In genomic region chr12:112408621-112409020, GRCh38 we compare ENCODE assay signal across 1 cellular context.
TF ChIP-seq lines count a peak whose summit lies in the region.

No MANE protein-coding gene starts in this region.

TF ChIP-seq in HepG2, 621 proteins besides CTCF, POLR2A, EP300 and RAD21 (continued from another document):
- TF ChIP-seq MLLT10 (CRISPR knock-in tag; IDR thresholded peaks at IDR 0.05) (no peak), REL (CRISPR knock-in tag; conservative IDR thresholded peaks at IDR 0.05) (0 out of 2 replicates have a peak, but pooled peaks have one; percentile 7), SOX13 (IDR thresholded peaks at IDR 0.05) (no peak), SOX13 (CRISPR knock-in tag; conservative IDR thresholded peaks at IDR 0.05 in 1 of 2, IDR thresholded peaks at IDR 0.05 in 1 of 2) (no peak), ZFP82 (CRISPR knock-in tag; IDR thresholded peaks at IDR 0.05; ENCODE audit: borderline replicate concordance) (0 out of 2 replicates have a peak, but pooled peaks have one; percentile 6), CSRNP1 (CRISPR knock-in tag; IDR thresholded peaks at IDR 0.05) (0 out of 2 replicates have a peak, but pooled peaks have one; percentile 10), FOXO4 (CRISPR knock-in tag; conservative IDR thresholded peaks at IDR 0.05) (0 out of 2 replicates have a peak, but pooled peaks have one; percentile 37), EZH2 (conservative IDR thresholded peaks at IDR 0.05; ENCODE audit: low read depth, low read length) (no peak)
- TF ChIP-seq, protein P1, sequence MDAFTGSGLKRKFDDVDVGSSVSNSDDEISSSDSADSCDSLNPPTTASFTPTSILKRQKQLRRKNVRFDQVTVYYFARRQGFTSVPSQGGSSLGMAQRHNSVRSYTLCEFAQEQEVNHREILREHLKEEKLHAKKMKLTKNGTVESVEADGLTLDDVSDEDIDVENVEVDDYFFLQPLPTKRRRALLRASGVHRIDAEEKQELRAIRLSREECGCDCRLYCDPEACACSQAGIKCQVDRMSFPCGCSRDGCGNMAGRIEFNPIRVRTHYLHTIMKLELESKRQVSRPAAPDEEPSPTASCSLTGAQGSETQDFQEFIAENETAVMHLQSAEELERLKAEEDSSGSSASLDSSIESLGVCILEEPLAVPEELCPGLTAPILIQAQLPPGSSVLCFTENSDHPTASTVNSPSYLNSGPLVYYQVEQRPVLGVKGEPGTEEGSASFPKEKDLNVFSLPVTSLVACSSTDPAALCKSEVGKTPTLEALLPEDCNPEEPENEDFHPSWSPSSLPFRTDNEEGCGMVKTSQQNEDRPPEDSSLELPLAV (CRISPR knock-in tag; conservative IDR thresholded peaks at IDR 0.05; ENCODE audit: low read depth), result no peak
